ENCODE assay signal across 19 cellular contexts in genomic region chr19:383040-383439, GRCh38. TPM values are rescaled to one million over a fixed set of nuclear protein-coding genes. Genes with fewer than 3 reads are reported as not detected.
DNase-seq lines count a peak whose midpoint lies in the region; ATAC-seq, FAIRE-seq and TF ChIP-seq lines count a peak whose summit lies in the region.
"Had no signal": no experiment of that assay in that cellular context is flagged by ENCODE, and none has a peak within 500 bp of the region (broad histone marks: within the 10 kb centered on the region; RNA-seq: fewer than 3 reads in every experiment).

No MANE protein-coding gene starts in this region.

- H3K4me1 ChIP-seq in OCI-LY3 (ENCODE audit: low read length), result peaks cover 5% of the 10 kb centered on the region
- peaks cover 5 to 29% of the 10 kb centered on the region in 2 experiments; a peak in 4 of 5 replicates for H3K4me1 ChIP-seq in K562 (replicated peaks in 1 of 2; ENCODE audit: control insufficient read depth in 2 of 2, insufficient read depth in 2 of 2, low read length in 2 of 2)
- H3K4me1 ChIP-seq in osteoblast (ENCODE audit: insufficient read depth, low read length), result no peaks in the 10 kb centered on the region
- H3K4me1 ChIP-seq in colonic mucosa, result no peaks in the 10 kb centered on the region

- TF ChIP-seq CTCF in OCI-LY3 (IDR thresholded peaks at IDR 0.05; ENCODE audit: low read depth, low read length) (no peak), K562 (IDR thresholded peaks at IDR 0.05 in 2 of 3, conservative IDR thresholded peaks at IDR 0.05 in 1 of 3; ENCODE audit: insufficient read depth in 2 of 3, low read depth in 1 of 3, low read length in 3 of 3) (no peak), osteoblast (IDR thresholded peaks at IDR 0.05; ENCODE audit: extremely low read depth, low read depth, low read length) (no peak), colonic mucosa (IDR thresholded peaks at IDR 0.05) (no peak)

- no peaks in the 10 kb centered on the region for H3K27me3 ChIP-seq in OCI-LY3 (ENCODE audit: low read depth, low read length)
- H3K27me3 ChIP-seq in K562 (ENCODE audit: control insufficient read depth in 2 of 2, insufficient read depth in 2 of 2, low read length in 2 of 2), result peaks cover 17 to 44% of the 10 kb centered on the region in 2 experiments; a peak in 4 of 5 replicates
- H3K27me3 ChIP-seq in osteoblast (ENCODE audit: insufficient read depth, low read length), result peaks cover 27% of the 10 kb centered on the region
- H3K27me3 ChIP-seq in colonic mucosa, result peaks cover 12% of the 10 kb centered on the region

- H4K20me1 ChIP-seq in OCI-LY3 (ENCODE audit: insufficient read depth, low read length) (no peaks in the 10 kb centered on the region), K562 (replicated peaks; ENCODE audit: control insufficient read depth, insufficient read depth, low read length) (no peaks in the 10 kb centered on the region), osteoblast (ENCODE audit: insufficient read depth, low read length) (no peaks in the 10 kb centered on the region)

- H3K79me2 ChIP-seq in OCI-LY3 (ENCODE audit: low read length), result no peaks in the 10 kb centered on the region
- H3K79me2 ChIP-seq in K562 (ENCODE audit: control insufficient read depth, insufficient read depth, low read length), result no peaks in the 10 kb centered on the region
- no peaks in the 10 kb centered on the region for H3K79me2 ChIP-seq in osteoblast (ENCODE audit: insufficient read depth, low read length)

- H3K4me3 Mint-ChIP-seq in activated CD4-positive, alpha-beta memory T cell treated with anti-CD3 and anti-CD28 coated beads for 36 hours, result peak overlapping the region; percentile 53
- no peak overlapping the region for H3K4me3 Mint-ChIP-seq in activated CD4-positive, alpha-beta memory T cell treated with anti-CD3 and anti-CD28 coated beads, Interleukin-2, amount 10 ng/mL, durations not matched to agents 7 days and 5 days

- H3K36me3 ChIP-seq in OCI-LY3 (replicated peaks; ENCODE audit: low read depth, low read length) (no peaks in the 10 kb centered on the region), K562 (ENCODE audit: control insufficient read depth, insufficient read depth, low read length) (no peaks in the 10 kb centered on the region), osteoblast (ENCODE audit: insufficient read depth, low read length) (no peaks in the 10 kb centered on the region), colonic mucosa (no peaks in the 10 kb centered on the region)
- H3K36me3 ChIP-seq: neutrophil had no signal

- no peak for ATAC-seq in K562

- no peak for TF ChIP-seq RAD21 in K562 (CRISPR knock-in tag; conservative IDR thresholded peaks at IDR 0.05 in 1 of 2, IDR thresholded peaks at IDR 0.05 in 1 of 2)

- CTCF ChIA-PET in activated CD4-positive, alpha-beta memory T cell treated with anti-CD3 and anti-CD28 coated beads for 36 hours (lab: Charles Lee), result interaction anchor here (1.0 kb wide), 3 partner anchors 124 to 128 kb away, joined by 3 to 6 read pairs (median 5); no protein-coding TSS in a partner anchor
- CTCF ChIA-PET in activated CD4-positive, alpha-beta memory T cell treated with anti-CD3 and anti-CD28 coated beads, Interleukin-2, amount 10 ng/mL, durations not matched to agents 7 days and 5 days (lab: Charles Lee), result interaction anchor here (1.0 to 2.3 kb wide), 3 partner anchors 124 to 136 kb away, joined by 5 to 12 read pairs (median 7); no protein-coding TSS in a partner anchor
- CTCF ChIA-PET in K562 (lab: Yijun Ruan, JAX; ENCODE audit: low intra/inter-chr PET ratio), result no interaction called here

- H3K9me3 Mint-ChIP-seq in activated CD4-positive, alpha-beta memory T cell treated with anti-CD3 and anti-CD28 coated beads for 36 hours, result no peaks in the 10 kb centered on the region
- no peaks in the 10 kb centered on the region for H3K9me3 Mint-ChIP-seq in activated CD4-positive, alpha-beta memory T cell treated with anti-CD3 and anti-CD28 coated beads, Interleukin-2, amount 10 ng/mL, durations not matched to agents 7 days and 5 days
- H3K9me3 Mint-ChIP-seq: T-helper 1 cell treated with Interleukin-12 subunit alpha and Interleukin-12 subunit beta and Interleukin-4 antibody, amounts not matched to agents 30 μg/mL and 1 μg/mL, for 36 hours had no signal

- peaks cover 6% of the 10 kb centered on the region for H3K36me3 Mint-ChIP-seq in activated CD4-positive, alpha-beta memory T cell treated with anti-CD3 and anti-CD28 coated beads for 36 hours
- no peaks in the 10 kb centered on the region for H3K36me3 Mint-ChIP-seq in activated CD4-positive, alpha-beta memory T cell treated with anti-CD3 and anti-CD28 coated beads, Interleukin-2, amount 10 ng/mL, durations not matched to agents 7 days and 5 days (ENCODE audit: low read depth)

- no peak for FAIRE-seq in K562 (lab: Jason Lieb, UNC)
- FAIRE-seq: A204.1, GM19239, urothelium cell line had no signal

- BruUV-seq in K562 (replicated peaks; lab: Mats Ljungman, UMichigan), result no TSS peak

- intact Hi-C loops in activated CD4-positive, alpha-beta memory T cell treated with anti-CD3 and anti-CD28 coated beads for 36 hours (cut with micrococcal nuclease), result loop anchor here (2.0 kb wide), 1 partner anchor 124 kb away; the partner anchor contains the start of gene TPGS1
- intact Hi-C loops in K562 (cut with micrococcal nuclease), result no loop called here
- intact Hi-C loops in colonic mucosa (cut with DNase I), result loop anchor here (10.0 kb wide), 1 partner anchor 92 kb away; a partner anchor contains a TSS

- H3K4me3 ChIP-seq in OCI-LY3 (ENCODE audit: low read length) (peak overlapping the region; percentile 25; the same call in 1 of the 2 replicates), K562 (no peak overlapping the region), osteoblast (ENCODE audit: insufficient read depth, low read length) (no peak overlapping the region), colonic mucosa (no peak overlapping the region)

- no peak for TF ChIP-seq EP300 in K562 (IDR thresholded peaks at IDR 0.05; ENCODE audit: low read length)

- H3K27ac Mint-ChIP-seq in activated CD4-positive, alpha-beta memory T cell treated with anti-CD3 and anti-CD28 coated beads for 36 hours, result peak overlapping the region; percentile 63
- H3K27ac Mint-ChIP-seq in activated CD4-positive, alpha-beta memory T cell treated with anti-CD3 and anti-CD28 coated beads, Interleukin-2, amount 10 ng/mL, durations not matched to agents 7 days and 5 days, result no peak overlapping the region

- no peak for TF ChIP-seq POLR2A in K562 (conservative IDR thresholded peaks at IDR 0.05)

- peaks cover 34% of the 10 kb centered on the region for H3K27me3 Mint-ChIP-seq in activated CD4-positive, alpha-beta memory T cell treated with anti-CD3 and anti-CD28 coated beads for 36 hours
- H3K27me3 Mint-ChIP-seq in activated CD4-positive, alpha-beta memory T cell treated with anti-CD3 and anti-CD28 coated beads, Interleukin-2, amount 10 ng/mL, durations not matched to agents 7 days and 5 days, result peaks cover 47% of the 10 kb centered on the region

- H3K27ac ChIP-seq in OCI-LY3 (ENCODE audit: low read length) (peak overlapping the region; percentile 10; the same call in 1 of the 2 replicates), K562 (ENCODE audit: extremely low read depth, low read depth, low read length) (no peak overlapping the region; the same call in 2 of the 3 replicates), osteoblast (ENCODE audit: low read depth, low read length) (no peak overlapping the region), colonic mucosa (no peak overlapping the region)
- H3K27ac ChIP-seq: C4-2B, neutrophil, RWPE1 had no signal

- no peak overlapping the region for H3K9ac ChIP-seq in OCI-LY3 (ENCODE audit: low read length)
- 0 out of 4 replicates have a peak overlapping the region, but pooled peaks of 1 of the 2 experiments have one; percentile 36 for H3K9ac ChIP-seq in K562 (ENCODE audit: insufficient read depth in 1 of 2, low read depth in 2 of 2, low read length in 2 of 2)
- H3K9ac ChIP-seq in colonic mucosa (ENCODE audit: low read depth in 2 of 2, low read length in 2 of 2), result no peak overlapping the region

- H2AFZ ChIP-seq in OCI-LY3 (ENCODE audit: low read depth, low read length) (no peak overlapping the region), K562 (ENCODE audit: low read depth, low read length) (no peak overlapping the region), osteoblast (ENCODE audit: low read length) (no peak overlapping the region)

- H3K4me1 Mint-ChIP-seq in activated CD4-positive, alpha-beta memory T cell treated with anti-CD3 and anti-CD28 coated beads for 36 hours (ENCODE audit: low read depth), result peaks cover 24% of the 10 kb centered on the region
- peaks cover 24% of the 10 kb centered on the region for H3K4me1 Mint-ChIP-seq in activated CD4-positive, alpha-beta memory T cell treated with anti-CD3 and anti-CD28 coated beads, Interleukin-2, amount 10 ng/mL, durations not matched to agents 7 days and 5 days

- DNase-seq in activated CD4-positive, alpha-beta memory T cell treated with anti-CD3 and anti-CD28 coated beads for 36 hours, result no peak
- no peak for DNase-seq in activated CD4-positive, alpha-beta memory T cell treated with anti-CD3 and anti-CD28 coated beads, Interleukin-2, amount 10 ng/mL, durations not matched to agents 7 days and 5 days
- no peak for DNase-seq in K562 (ENCODE audit: extremely low read depth in 1 of 4, low spot score in 3 of 4)
- peak; percentile 19 for DNase-seq in osteoblast (ENCODE audit: insufficient read length, low spot score, missing footprints)
- no peak for DNase-seq in COLO668 (lab: John Stamatoyannopoulos, UW; ENCODE audit: unreplicated experiment)
- DNase-seq in colonic mucosa, result no peak
- no peak for DNase-seq in DMS53 treated with DMSO at 0.1 percent for 48 hours (lab: John Stamatoyannopoulos, UW; ENCODE audit: unreplicated experiment)
- DNase-seq: activated CD4-positive, CD25-positive, alpha-beta regulatory T cell treated with anti-CD3 and anti-CD28 coated beads, Interleukin-2, amount 50 U/mL, for 72 hours; cerebellar nuclear complex; NCI-H1417 treated with DMSO at 0.1 percent for 48 hours; retina had no signal

- H3K9me3 ChIP-seq in OCI-LY3 (ENCODE audit: insufficient read depth, low read length) (peaks cover 3% of the 10 kb centered on the region; the same call in 1 of the 2 replicates), K562 (replicated peaks; ENCODE audit: control insufficient read depth, insufficient read depth, low read depth, low read length) (no peaks in the 10 kb centered on the region), osteoblast (ENCODE audit: low read depth, low read length) (no peaks in the 10 kb centered on the region), colonic mucosa (no peaks in the 10 kb centered on the region)
- H3K9me3 ChIP-seq: neutrophil had no signal

- H3K4me2 ChIP-seq in OCI-LY3 (ENCODE audit: low read length), result peak overlapping the region; percentile 24; the same call in 1 of the 2 replicates
- H3K4me2 ChIP-seq in K562 (ENCODE audit: insufficient read depth, low read length), result peak overlapping the region; percentile 8; the same call in 1 of the 2 replicates
- H3K4me2 ChIP-seq in osteoblast (ENCODE audit: insufficient read depth, low read length), result no peak overlapping the region

- 16% methylated on average over 19 of the region's 19 CpGs for WGBS in K562 (ENCODE audit: insufficient coverage, low coverage, missing lambda C conversion rate)

- POLR2A ChIA-PET in activated CD4-positive, alpha-beta memory T cell treated with anti-CD3 and anti-CD28 coated beads for 36 hours (lab: Charles Lee), result interaction anchor here (0.8 kb wide), 2 partner anchors 40 to 105 kb away, joined by 3 read pairs; no protein-coding TSS in a partner anchor
- POLR2A ChIA-PET in activated CD4-positive, alpha-beta memory T cell treated with anti-CD3 and anti-CD28 coated beads, Interleukin-2, amount 10 ng/mL, durations not matched to agents 7 days and 5 days (lab: Charles Lee), result interaction anchor here (0.9 kb wide), 1 partner anchor 128 kb away, joined by 4 read pairs; no protein-coding TSS in a partner anchor
- POLR2A ChIA-PET in K562 (lab: Yijun Ruan, JAX), result no interaction called here

- in situ Hi-C loops in K562 (cut with MboI), result no loop called here

- no peaks in the 10 kb centered on the region for H3K9me1 ChIP-seq in K562 (ENCODE audit: control insufficient read depth, insufficient read depth, low read length)

RNA-seq across cellular contexts. Expression of gene C2CD4C, which starts 25.9 kb away (rescaled TPM):
- under 1 TPM; 0.33 to 0.44 TPM for total RNA-seq in activated CD4-positive, alpha-beta memory T cell treated with anti-CD3 and anti-CD28 coated beads for 36 hours
- under 1 TPM in 1 of 2 experiments, not detected in 1; 0.08 TPM for total RNA-seq in activated CD4-positive, alpha-beta memory T cell treated with anti-CD3 and anti-CD28 coated beads, Interleukin-2, amount 10 ng/mL, durations not matched to agents 7 days and 5 days
- total RNA-seq in K562 (2011; cell fraction: chromatin; rRNA removed; ENCODE audit: low replicate concordance), result 0.25 and 0.49 TPM in 2 replicates
- 0.13 and 0.67 TPM in 2 replicates for total RNA-seq in K562 (2011; cell fraction: nucleolus; rRNA removed)
- 0.15 TPM in 2 replicates for total RNA-seq in K562 (2011; cell fraction: nucleoplasm; rRNA removed)
- total RNA-seq in K562 (2014; rRNA removed), result not detected in 2 replicates
- not detected in 2 replicates for total RNA-seq in K562 (2014; rRNA removed; fragmentation: Illumina TruSeq; extraction: Trizol)
- total RNA-seq in K562 (2015; rRNA removed; fragmentation: Illumina TruSeq; extraction: Trizol), result not detected in 2 replicates
- not detected in 2 replicates for total RNA-seq in K562 (2021)
- polyA plus RNA-seq in K562 (2011; rRNA removed), result 0.01 and 0.07 TPM in 2 replicates
- polyA plus RNA-seq in K562 (2011; cell fraction: cytosol; rRNA removed), result 0.04 and 0.10 TPM in 2 replicates
- 0.44 and 0.68 TPM in 2 replicates for polyA plus RNA-seq in K562 (2011; cell fraction: nucleus; rRNA removed)
- polyA plus RNA-seq in K562 (2012), result not detected in 2 replicates
- not detected in 2 replicates for polyA plus RNA-seq in K562 (2014; fragmentation: Illumina TruSeq; extraction: Trizol)
- polyA plus RNA-seq in K562 (2014; fragmentation: Nextera tagmentation; extraction: Ambion mirVana), result not detected
- 0.07 and 0.16 TPM in 2 replicates for polyA plus RNA-seq in K562 (2014; rRNA removed)
- not detected in 2 replicates for polyA minus RNA-seq in K562 (2011; rRNA and poly(A)+ RNA removed)
- not detected in 2 replicates for polyA minus RNA-seq in K562 (2011; cell fraction: cytosol; rRNA and poly(A)+ RNA removed)
- 0.13 TPM in 1 of 2 replicates, not detected in the other for polyA minus RNA-seq in K562 (2011; cell fraction: nucleus; rRNA and poly(A)+ RNA removed)
- not detected in 2 replicates for total RNA-seq in osteoblast
- under 1 TPM; 0.52 to 0.96 TPM for total RNA-seq in colonic mucosa

RNA-seq across cellular contexts. Expression of gene MIER2, which starts 38.4 kb away (rescaled TPM):
- total RNA-seq in activated CD4-positive, alpha-beta memory T cell treated with anti-CD3 and anti-CD28 coated beads for 36 hours, result 10 to 100 TPM; 22.1 to 23.1 TPM
- 10 to 100 TPM; 17.2 to 20.8 TPM for total RNA-seq in activated CD4-positive, alpha-beta memory T cell treated with anti-CD3 and anti-CD28 coated beads, Interleukin-2, amount 10 ng/mL, durations not matched to agents 7 days and 5 days
- total RNA-seq in K562 (2011; cell fraction: chromatin; rRNA removed; ENCODE audit: low replicate concordance), result 96.1 and 210 TPM in 2 replicates
- 97.7 and 120 TPM in 2 replicates for total RNA-seq in K562 (2011; cell fraction: nucleolus; rRNA removed)
- 88.2 and 108 TPM in 2 replicates for total RNA-seq in K562 (2011; cell fraction: nucleoplasm; rRNA removed)
- total RNA-seq in K562 (2014; rRNA removed) (18.0 and 23.8 TPM in 2 replicates), K562 (2014; rRNA removed; fragmentation: Illumina TruSeq; extraction: Trizol) (11.4 and 13.7 TPM in 2 replicates), K562 (2015; rRNA removed; fragmentation: Illumina TruSeq; extraction: Trizol) (15.2 and 15.6 TPM in 2 replicates), K562 (2021) (33.0 and 34.7 TPM in 2 replicates), osteoblast (10.9 and 14.8 TPM in 2 replicates), colonic mucosa (10 to 100 TPM; 17.3 to 19.1 TPM)
- polyA plus RNA-seq in K562 (2011; rRNA removed) (13.0 and 17.2 TPM in 2 replicates), K562 (2014; fragmentation: Illumina TruSeq; extraction: Trizol) (24.3 and 32.5 TPM in 2 replicates), K562 (2014; fragmentation: Nextera tagmentation; extraction: Ambion mirVana) (under 1 TPM; 0.46 to 0.48 TPM), K562 (2014; rRNA removed) (20.5 and 32.9 TPM in 2 replicates)
- 15.0 and 27.6 TPM in 2 replicates for polyA plus RNA-seq in K562 (2011; cell fraction: cytosol; rRNA removed)
- 70.0 and 127 TPM in 2 replicates for polyA plus RNA-seq in K562 (2011; cell fraction: nucleus; rRNA removed)
- 22.7 and 32.9 TPM in 2 replicates for polyA plus RNA-seq in K562 (2012)
- polyA minus RNA-seq in K562 (2011; rRNA and poly(A)+ RNA removed), result 39.5 and 48.7 TPM in 2 replicates
- polyA minus RNA-seq in K562 (2011; cell fraction: cytosol; rRNA and poly(A)+ RNA removed), result 15.7 and 31.0 TPM in 2 replicates
- polyA minus RNA-seq in K562 (2011; cell fraction: nucleus; rRNA and poly(A)+ RNA removed), result 37.3 and 44.9 TPM in 2 replicates
